ENCODE assay signal across 24 cellular contexts in genomic region chr9:95239071-95239470, GRCh38.
"Had no signal": no experiment of that assay in that cellular context is flagged by ENCODE, and none has a peak within 500 bp of the region (broad histone marks: within the 10 kb centered on the region; RNA-seq: fewer than 3 reads in every experiment).

No MANE protein-coding gene starts in this region.

- H3K4me3 ChIP-seq: coronary artery, dorsolateral prefrontal cortex, gastroesophageal sphincter had no signal

- H3K4me1 ChIP-seq: gastroesophageal sphincter had no signal

- H3K9me3 ChIP-seq: gastroesophageal sphincter had no signal

- H3K36me3 ChIP-seq: brain microvascular endothelial cell had no signal

- ATAC-seq: activated CD4-positive, alpha-beta T cell treated with anti-CD3 and anti-CD28 coated beads for 36 hours; activated CD8-positive, alpha-beta memory T cell treated with anti-CD3 and anti-CD28 coated beads, Interleukin-2, amount 10 ng/mL, durations not matched to agents 7 days and 5 days; activated CD8-positive, alpha-beta T cell treated with anti-CD3 and anti-CD28 coated beads, Interleukin-2, amount 10 ng/mL, durations not matched to agents 7 days and 5 days; esophagus mucosa; gastroesophageal sphincter had no signal

- H3K27ac ChIP-seq: brain microvascular endothelial cell, coronary artery, dorsolateral prefrontal cortex, gastroesophageal sphincter had no signal

- H3K27me3 ChIP-seq: brain microvascular endothelial cell, dorsolateral prefrontal cortex, gastroesophageal sphincter had no signal

- DNase-seq: activated CD4-positive, alpha-beta memory T cell treated with anti-CD3 and anti-CD28 coated beads for 36 hours; activated CD4-positive, alpha-beta T cell treated with anti-CD3 and anti-CD28 coated beads for 36 hours; activated CD4-positive, alpha-beta T cell treated with anti-CD3 and anti-CD28 coated beads, Interleukin-2, amount 10 ng/mL, durations not matched to agents 24 days and 14 days; activated CD4-positive, CD25-positive, alpha-beta regulatory T cell; activated CD4-positive, CD25-positive, alpha-beta regulatory T cell treated with anti-CD3 and anti-CD28 coated beads, Interleukin-2, amount 50 U/mL, for 72 hours; activated CD8-positive, alpha-beta memory T cell treated with anti-CD3 and anti-CD28 coated beads, Interleukin-2, amount 10 ng/mL, durations not matched to agents 7 days and 5 days; activated CD8-positive, alpha-beta memory T cell treated with anti-CD3 and anti-CD28 coated beads, Interleukin-2, amount 50 U/mL, for 4 hours; activated CD8-positive, alpha-beta T cell treated with anti-CD3 and anti-CD28 coated beads, Interleukin-2, amount 10 ng/mL, durations not matched to agents 7 days and 5 days; activated effector memory CD4-positive, alpha-beta T cell treated with anti-CD3 and anti-CD28 coated beads, Interleukin-2, amount 50 U/mL, for 16 hours; activated naive CD4-positive, alpha-beta T cell treated with anti-CD3 and anti-CD28 coated beads, Interleukin-2, amount 10 ng/mL, durations not matched to agents 7 days and 5 days; activated T-cell treated with anti-CD3 and anti-CD28 coated beads, Interleukin-2, amount 50 U/mL, for 1 hour; activated T-cell treated with anti-CD3 and anti-CD28 coated beads, Interleukin-2, amount 50 U/mL, for 48 hours; amniotic stem cell; anterior cingulate cortex; brain microvascular endothelial cell; dorsolateral prefrontal cortex; effector memory CD4-positive, alpha-beta T cell; endodermal cell; foreskin melanocyte; head of caudate nucleus; T-helper 9 cell had no signal
